In the genomic region with DNA sequence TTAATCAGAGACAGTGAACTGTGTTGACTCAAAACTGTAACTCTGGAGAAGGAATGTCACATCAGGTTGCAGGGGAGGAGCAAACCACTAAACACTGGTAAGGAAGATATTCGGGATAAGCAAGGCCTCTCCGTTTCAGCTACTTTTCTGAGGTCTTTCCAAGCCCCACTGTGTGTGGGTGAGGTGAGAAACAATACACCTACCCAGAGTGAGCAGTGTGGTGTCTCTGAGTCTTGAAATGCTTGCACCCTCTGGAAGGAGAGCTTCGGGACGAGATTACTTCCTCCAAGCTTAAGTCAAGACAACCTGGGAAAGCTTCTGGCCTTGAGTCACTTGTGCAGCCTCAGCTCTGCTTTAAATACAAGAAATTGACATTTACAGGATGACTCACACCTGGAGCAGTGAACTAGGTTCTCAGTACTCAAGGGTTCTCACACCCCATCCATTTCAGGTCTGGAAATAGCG, we compare ENCODE assay signal across 10 cellular contexts. TPM values are rescaled to one million over a fixed set of nuclear protein-coding genes. Genes with fewer than 3 reads are reported as not detected.
A peak's percentile ranks its signal among the peaks of the same experiment; 100 is the strongest.
DNase-seq lines count a peak whose midpoint lies in the region; TF ChIP-seq lines count a peak whose summit lies in the region.
"Had no signal": no experiment of that assay in that cellular context is flagged by ENCODE, and none has a peak within 500 bp of the region (broad histone marks: within the 10 kb centered on the region; RNA-seq: fewer than 3 reads in every experiment).

No MANE protein-coding gene starts in this region.

- H3K27me3 ChIP-seq in smooth muscle cell (ENCODE audit: low read depth): no peaks in the 10 kb centered on the region

- peaks cover 3% of the 10 kb centered on the region for H3K27me3 Mint-ChIP-seq in activated CD4-positive, alpha-beta T cell treated with anti-CD3 and anti-CD28 coated beads, Interleukin-2, amount 10 ng/mL, durations not matched to agents 24 days and 14 days

- TF ChIP-seq CTCF in VCaP (conservative IDR thresholded peaks at IDR 0.05): no peak
- no peak for TF ChIP-seq CTCF in smooth muscle cell (IDR thresholded peaks at IDR 0.05; ENCODE audit: borderline replicate concordance, insufficient read depth, poor library complexity, severe bottlenecking)

- peaks cover 49% of the 10 kb centered on the region for H3K4me1 Mint-ChIP-seq in activated CD4-positive, alpha-beta T cell treated with anti-CD3 and anti-CD28 coated beads, Interleukin-2, amount 10 ng/mL, durations not matched to agents 24 days and 14 days

- H3K4me1 ChIP-seq in smooth muscle cell (ENCODE audit: low read depth): peaks cover 10% of the 10 kb centered on the region

- peaks cover 21% of the 10 kb centered on the region for H3K79me2 ChIP-seq in smooth muscle cell (ENCODE audit: low read depth)

- no peak overlapping the region for H2AFZ ChIP-seq in smooth muscle cell (ENCODE audit: low read depth)

- H3K36me3 ChIP-seq in smooth muscle cell (ENCODE audit: low read depth): no peaks in the 10 kb centered on the region

- peak overlapping the region; percentile 62 for H3K27ac Mint-ChIP-seq in activated CD4-positive, alpha-beta T cell treated with anti-CD3 and anti-CD28 coated beads, Interleukin-2, amount 10 ng/mL, durations not matched to agents 24 days and 14 days

- intact Hi-C loops in activated CD4-positive, alpha-beta T cell treated with anti-CD3 and anti-CD28 coated beads, Interleukin-2, amount 10 ng/mL, durations not matched to agents 24 days and 14 days (cut with micrococcal nuclease): loop anchor here (1.0 to 5.0 kb wide), 2 partner anchors 34 to 873 kb away; partner anchors contain the start of gene KANSL1

- H3K9me3 ChIP-seq in smooth muscle cell (replicated peaks; ENCODE audit: low read depth): no peaks in the 10 kb centered on the region

- WGBS in smooth muscle cell (ENCODE audit: low lambda C conversion rate): 22% methylated on average over 5 of the region's 5 CpGs

- peak overlapping the region; percentile 41 for H3K4me3 Mint-ChIP-seq in activated CD4-positive, alpha-beta T cell treated with anti-CD3 and anti-CD28 coated beads, Interleukin-2, amount 10 ng/mL, durations not matched to agents 24 days and 14 days

- peaks cover 24% of the 10 kb centered on the region for H3K36me3 Mint-ChIP-seq in activated CD4-positive, alpha-beta T cell treated with anti-CD3 and anti-CD28 coated beads, Interleukin-2, amount 10 ng/mL, durations not matched to agents 24 days and 14 days (ENCODE audit: low read depth)

- no peaks in the 10 kb centered on the region for H3K9me3 Mint-ChIP-seq in activated CD4-positive, alpha-beta T cell treated with anti-CD3 and anti-CD28 coated beads, Interleukin-2, amount 10 ng/mL, durations not matched to agents 24 days and 14 days

- H3K27ac ChIP-seq in VCaP (peak overlapping the region; percentile 91), smooth muscle cell (ENCODE audit: low read depth) (peak overlapping the region; percentile 78)

- peaks cover 19% of the 10 kb centered on the region for H3F3A ChIP-seq in smooth muscle cell (ENCODE audit: low read depth)

- no peak overlapping the region for H3K4me3 ChIP-seq in smooth muscle cell

- H4K20me1 ChIP-seq in smooth muscle cell (ENCODE audit: low read depth): peaks cover 20% of the 10 kb centered on the region

- no peak for DNase-seq in activated CD4-positive, alpha-beta T cell treated with anti-CD3 and anti-CD28 coated beads, Interleukin-2, amount 10 ng/mL, durations not matched to agents 24 days and 14 days
- no peak for DNase-seq in activated CD4-positive, alpha-beta T cell treated with anti-CD3 and anti-CD28 coated beads, Interleukin-2, amount 50 U/mL, for 4 hours
- peak; percentile 71 for DNase-seq in glomerular visceral epithelial cell (ENCODE audit: extremely low spot score)
- no peak for DNase-seq in smooth muscle cell (lab: John Stamatoyannopoulos, UW; ENCODE audit: unreplicated experiment)
- DNase-seq in central memory CD4-positive, alpha-beta T cell: no peak
- DNase-seq in NCI-H187 (lab: John Stamatoyannopoulos, UW): no peak
- DNase-seq in NCI-H1436 treated with DMSO at 0.1 percent for 48 hours (lab: John Stamatoyannopoulos, UW): no peak
- DNase-seq: NCI-H446 treated with DMSO at 0.1 percent for 48 hours had no signal

- H3K9ac ChIP-seq in smooth muscle cell (ENCODE audit: low read depth): no peak overlapping the region

- peak overlapping the region; percentile 57 for H3K4me2 ChIP-seq in smooth muscle cell

RNA-seq across cellular contexts. Expression of gene MAP3K14, which starts 2.5 kb away (rescaled TPM):
- 57.4 and 61.0 TPM in 2 replicates for total RNA-seq in activated CD4-positive, alpha-beta T cell treated with anti-CD3 and anti-CD28 coated beads, Interleukin-2, amount 10 ng/mL, durations not matched to agents 24 days and 14 days
- total RNA-seq in smooth muscle cell: 1.5 and 1.7 TPM in 2 replicates
- 1.8 and 2.7 TPM in 2 replicates for polyA plus RNA-seq in smooth muscle cell

RNA-seq across cellular contexts. Expression of gene SPATA32, which starts 57.4 kb away (rescaled TPM):
- 0.28 and 0.40 TPM in 2 replicates for total RNA-seq in activated CD4-positive, alpha-beta T cell treated with anti-CD3 and anti-CD28 coated beads, Interleukin-2, amount 10 ng/mL, durations not matched to agents 24 days and 14 days
- total RNA-seq in smooth muscle cell: not detected in 2 replicates
- polyA plus RNA-seq in smooth muscle cell: 0.27 TPM in 1 of 2 replicates, not detected in the other
- total RNA-seq: frontal cortex had no signal

Comparison
In these comparisons a context has a peak if more than half of its experiments do, and no peak if none do; other contexts are left out.
1. RNA of gene MAP3K14, which starts 2.5 kb away (total RNA-seq): 57.4 to 61.0 TPM in activated CD4-positive, alpha-beta T cell treated with anti-CD3 and anti-CD28 coated beads, Interleukin-2, amount 10 ng/mL, durations not matched to agents 24 days and 14 days; 1.5 to 1.7 TPM in smooth muscle cell; every median in the first group is over 10 times any median in the second.